Comparison of ENCODE assay signal across 9 cellular contexts in the genomic region with DNA sequence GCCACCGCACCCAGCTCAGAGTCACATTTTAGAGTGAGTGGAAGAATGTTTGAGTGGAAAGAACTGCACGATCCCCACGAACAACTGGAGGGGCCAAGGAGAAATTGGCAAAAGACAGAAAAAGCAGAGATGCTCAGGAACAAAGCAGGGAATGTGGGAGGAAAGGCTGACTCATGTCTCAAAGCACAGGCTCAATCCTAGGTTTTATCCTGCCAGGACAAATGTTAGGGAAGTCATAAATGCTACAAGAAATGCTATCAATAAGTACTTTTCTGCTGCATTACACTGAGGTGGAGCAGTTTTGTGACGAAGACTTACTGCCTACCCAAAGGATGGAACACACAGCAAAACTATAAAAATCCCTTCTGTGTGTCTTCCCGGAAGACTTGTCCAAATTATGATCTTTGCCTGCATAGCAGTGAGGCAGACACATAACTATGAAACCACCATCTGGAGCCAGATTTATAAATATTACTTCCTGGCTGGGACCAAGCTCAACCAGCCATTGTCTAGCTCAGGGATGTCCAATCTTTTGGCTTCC. TPM values are rescaled to one million over a fixed set of nuclear protein-coding genes. Genes with fewer than 3 reads are reported as not detected.
DNase-seq lines count a peak whose midpoint lies in the region; ATAC-seq and TF ChIP-seq lines count a peak whose summit lies in the region.
"Had no signal": no experiment of that assay in that cellular context is flagged by ENCODE, and none has a peak within 500 bp of the region (broad histone marks: within the 10 kb centered on the region; RNA-seq: fewer than 3 reads in every experiment).

No MANE protein-coding gene starts in this region.

- H3K4me1 Mint-ChIP-seq in CD8-positive, alpha-beta T cell (ENCODE audit: low read depth): peaks cover 72% of the 10 kb centered on the region
- H3K4me1 Mint-ChIP-seq in WTC11: peaks cover 22% of the 10 kb centered on the region
- peaks cover 12% of the 10 kb centered on the region for H3K4me1 Mint-ChIP-seq in activated CD4-positive, alpha-beta T cell treated with anti-CD3 and anti-CD28 coated beads for 36 hours

- CTCF ChIA-PET in CD8-positive, alpha-beta T cell (lab: Charles Lee): interaction anchor here (1.6 to 4.3 kb wide), 2 partner anchors 12 to 56 kb away, joined by 5 to 19 read pairs; no protein-coding TSS in a partner anchor
- CTCF ChIA-PET in WTC11 (lab: Charles Lee): interaction anchor here (0.7 to 1.2 kb wide), 2 partner anchors 31 to 508 kb away, joined by 4 to 5 read pairs; no protein-coding TSS in a partner anchor
- CTCF ChIA-PET in activated CD4-positive, alpha-beta T cell treated with anti-CD3 and anti-CD28 coated beads for 36 hours (lab: Charles Lee): interaction anchor here (0.8 to 1.4 kb wide), 4 partner anchors 13 to 57 kb away, joined by 3 to 6 read pairs (median 3); no protein-coding TSS in a partner anchor

- H3K9me3 ChIP-seq in CD8-positive, alpha-beta T cell (ENCODE audit: low read length): no peaks in the 10 kb centered on the region

- H3K27me3 Mint-ChIP-seq in CD8-positive, alpha-beta T cell (ENCODE audit: low read depth): no peaks in the 10 kb centered on the region
- H3K27me3 Mint-ChIP-seq in WTC11 (ENCODE audit: low read depth): no peaks in the 10 kb centered on the region
- H3K27me3 Mint-ChIP-seq in activated CD4-positive, alpha-beta T cell treated with anti-CD3 and anti-CD28 coated beads for 36 hours: no peaks in the 10 kb centered on the region

- peaks cover 8% of the 10 kb centered on the region for H3K4me1 ChIP-seq in CD8-positive, alpha-beta T cell (ENCODE audit: insufficient read depth, low read length)
- H3K4me1 ChIP-seq in rectal smooth muscle tissue (ENCODE audit: control insufficient read depth, insufficient read depth, low read length): peaks cover 3% of the 10 kb centered on the region

- no peak overlapping the region for H3K4me3 Mint-ChIP-seq in CD8-positive, alpha-beta T cell
- no peak overlapping the region for H3K4me3 Mint-ChIP-seq in WTC11
- H3K4me3 Mint-ChIP-seq in activated CD4-positive, alpha-beta T cell treated with anti-CD3 and anti-CD28 coated beads for 36 hours: no peak overlapping the region

- no peak overlapping the region for H3K27ac ChIP-seq in CD8-positive, alpha-beta T cell (ENCODE audit: low read depth, low read length)
- peak overlapping the region; percentile 61 for H3K27ac ChIP-seq in rectal smooth muscle tissue (ENCODE audit: low read depth, low read length)
- H3K27ac ChIP-seq: VCaP had no signal

- peak overlapping the region; percentile 68 for H3K27ac Mint-ChIP-seq in CD8-positive, alpha-beta T cell
- peak overlapping the region; percentile 85 for H3K27ac Mint-ChIP-seq in WTC11
- no peak overlapping the region for H3K27ac Mint-ChIP-seq in activated CD4-positive, alpha-beta T cell treated with anti-CD3 and anti-CD28 coated beads for 36 hours

- H3K36me3 ChIP-seq in CD8-positive, alpha-beta T cell (ENCODE audit: insufficient read depth, low read length): peaks cover 8% of the 10 kb centered on the region
- H3K36me3 ChIP-seq in rectal smooth muscle tissue (ENCODE audit: control insufficient read depth, insufficient read depth, low read length): no peaks in the 10 kb centered on the region

- intact Hi-C loops in CD8-positive, alpha-beta T cell (cut with DNase I, micrococcal nuclease): no loop called here
- intact Hi-C loops in activated CD4-positive, alpha-beta T cell treated with anti-CD3 and anti-CD28 coated beads for 36 hours (cut with DNase I, micrococcal nuclease): no loop called here

- POLR2A ChIA-PET in CD8-positive, alpha-beta T cell (lab: Charles Lee): interaction anchor here (1.5 to 4.0 kb wide), 2 partner anchors 14 to 17 kb away, joined by 5 to 15 read pairs; no protein-coding TSS in a partner anchor
- POLR2A ChIA-PET in WTC11 (lab: Charles Lee): no interaction called here
- POLR2A ChIA-PET in activated CD4-positive, alpha-beta T cell treated with anti-CD3 and anti-CD28 coated beads for 36 hours (lab: Charles Lee): no interaction called here

- no peak for DNase-seq in CD8-positive, alpha-beta T cell
- DNase-seq in WTC11 (ENCODE audit: low spot score): no peak
- peak; percentile 50 to 76 for DNase-seq in foreskin fibroblast
- no peak for DNase-seq in activated CD4-positive, alpha-beta T cell treated with anti-CD3 and anti-CD28 coated beads for 36 hours
- no peak for DNase-seq in stimulated activated CD4-positive, alpha-beta T cell treated with anti-CD3 and anti-CD28 coated beads, Interleukin-4, amount 100 ng/mL, for 4 hours
- DNase-seq in GF-D8 (lab: John Stamatoyannopoulos, UW): no peak

- no peak overlapping the region for H3K4me3 ChIP-seq in CD8-positive, alpha-beta T cell (ENCODE audit: low read depth, low read length)
- H3K4me3 ChIP-seq in foreskin fibroblast (ENCODE audit: low read depth in 1 of 2, low read length in 2 of 2) (peak overlapping the region in 1 of 2 donors; percentile 9), rectal smooth muscle tissue (ENCODE audit: low read length) (no peak overlapping the region)

- H3K36me3 Mint-ChIP-seq in CD8-positive, alpha-beta T cell: peaks cover 66% of the 10 kb centered on the region
- H3K36me3 Mint-ChIP-seq in WTC11: peaks cover 3% of the 10 kb centered on the region; the same call in 1 of the 2 replicates
- H3K36me3 Mint-ChIP-seq in activated CD4-positive, alpha-beta T cell treated with anti-CD3 and anti-CD28 coated beads for 36 hours (ENCODE audit: low read depth): peaks cover 31% of the 10 kb centered on the region

- no peaks in the 10 kb centered on the region for H3K27me3 ChIP-seq in CD8-positive, alpha-beta T cell (ENCODE audit: insufficient read depth, low read length)
- H3K27me3 ChIP-seq in rectal smooth muscle tissue (ENCODE audit: control insufficient read depth, insufficient read depth, low read length): no peaks in the 10 kb centered on the region

- TF ChIP-seq CTCF in CD8-positive, alpha-beta T cell (IDR thresholded peaks at IDR 0.05): no peak
- TF ChIP-seq CTCF in WTC11 (IDR thresholded peaks at IDR 0.05): no peak
- no peak for TF ChIP-seq CTCF in foreskin fibroblast (IDR thresholded peaks at IDR 0.05; ENCODE audit: low read depth, low read length)

- H3K9ac ChIP-seq in rectal smooth muscle tissue (ENCODE audit: low read length): no peak overlapping the region

- ATAC-seq in CD8-positive, alpha-beta T cell: no peak
- no peak for ATAC-seq in WTC11
- no peak for ATAC-seq in activated CD4-positive, alpha-beta T cell treated with anti-CD3 and anti-CD28 coated beads for 36 hours
- ATAC-seq in HG03175 (IDR thresholded peaks at IDR 0.05; ENCODE audit: unreplicated experiment): no peak

- H3K9me3 Mint-ChIP-seq in CD8-positive, alpha-beta T cell: no peaks in the 10 kb centered on the region
- no peaks in the 10 kb centered on the region for H3K9me3 Mint-ChIP-seq in WTC11
- H3K9me3 Mint-ChIP-seq in activated CD4-positive, alpha-beta T cell treated with anti-CD3 and anti-CD28 coated beads for 36 hours (ENCODE audit: low read depth): no peaks in the 10 kb centered on the region

TF ChIP-seq in WTC11, 78 proteins besides CTCF, POLR2A, EP300 and RAD21 (continues in another document):
- TF ChIP-seq NR2C2 (CRISPR knock-in tag; IDR thresholded peaks at IDR 0.05) (no peak), SP1 (CRISPR knock-in tag; conservative IDR thresholded peaks at IDR 0.05) (no peak), NFATC4 (CRISPR knock-in tag; IDR thresholded peaks at IDR 0.05) (no peak), ARID4B (CRISPR knock-in tag; IDR thresholded peaks at IDR 0.05; ENCODE audit: borderline replicate concordance) (no peak)

RNA-seq across cellular contexts. Expression of gene NIN, which starts 26.7 kb away (rescaled TPM):
- total RNA-seq in CD8-positive, alpha-beta T cell: 100 to 1,000 TPM; 121 to 132 TPM
- total RNA-seq in WTC11 (2021): 23.8 to 28.8 TPM (median 26.3 TPM) in 3 replicates
- 10 to 100 TPM; 47.5 to 53.8 TPM for total RNA-seq in activated CD4-positive, alpha-beta T cell treated with anti-CD3 and anti-CD28 coated beads for 36 hours

Comparison
In these comparisons a context has a peak if more than half of its experiments do, and no peak if none do; other contexts are left out.
1. DNase-seq: peak in foreskin fibroblast (2 of 2); none in CD8-positive, alpha-beta T cell (0 of 7), WTC11 (single experiment), activated CD4-positive, alpha-beta T cell treated with anti-CD3 and anti-CD28 coated beads for 36 hours (single experiment), stimulated activated CD4-positive, alpha-beta T cell treated with anti-CD3 and anti-CD28 coated beads, Interleukin-4, amount 100 ng/mL, for 4 hours (0 of 2) and GF-D8 (single experiment).